Comparison of ENCODE assay signal across 27 cellular contexts in the genomic region with DNA sequence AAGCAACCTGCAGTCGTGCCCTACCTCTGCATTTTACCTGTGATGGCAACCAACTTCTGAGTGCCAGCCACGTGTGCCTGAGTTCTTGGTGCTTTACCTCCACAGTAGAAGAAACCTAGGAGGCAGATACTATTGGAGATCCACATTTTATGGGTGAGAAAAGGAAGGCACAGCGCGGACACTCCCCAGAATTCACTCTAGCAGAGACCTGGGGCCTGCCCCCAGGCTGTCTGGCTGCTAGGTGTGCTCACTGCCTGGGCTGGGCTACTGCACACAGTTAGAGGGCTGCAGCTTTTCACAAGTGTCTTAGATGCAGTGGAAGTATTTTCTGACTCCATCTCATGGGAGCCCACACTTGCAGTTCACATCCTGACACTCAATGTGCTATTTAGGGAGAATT.
"Had no signal": no experiment of that assay in that cellular context is flagged by ENCODE, and none has a peak within 500 bp of the region (broad histone marks: within the 10 kb centered on the region; RNA-seq: fewer than 3 reads in every experiment).

No MANE protein-coding gene starts in this region.

- H3K4me1 Mint-ChIP-seq: activated CD4-positive, alpha-beta T cell treated with anti-CD3 and anti-CD28 coated beads for 36 hours; activated naive CD4-positive, alpha-beta T cell treated with anti-CD3 and anti-CD28 coated beads, Interleukin-2, amount 50 U/mL, for 24 hours; activated naive CD8-positive, alpha-beta T cell treated with anti-CD3 and anti-CD28 coated beads for 36 hours; activated naive CD8-positive, alpha-beta T cell treated with anti-CD3 and anti-CD28 coated beads, Interleukin-2, amount 50 U/mL, for 24 hours; activated T-helper 17 cell treated with anti-CD3 and anti-CD28 coated beads, Interleukin-2, amount 50 U/mL, for 72 hours; T-helper 17 cell had no signal

- H3K9me3 Mint-ChIP-seq: activated naive CD4-positive, alpha-beta T cell treated with anti-CD3 and anti-CD28 coated beads, Interleukin-2, amount 50 U/mL, for 24 hours; activated naive CD8-positive, alpha-beta T cell treated with anti-CD3 and anti-CD28 coated beads for 36 hours had no signal

- H3K27ac ChIP-seq: adrenal gland, body of pancreas, epithelial cell of prostate had no signal

- H3K4me1 ChIP-seq: adrenal gland, body of pancreas had no signal

- H3K9me3 ChIP-seq: adrenal gland, body of pancreas had no signal

- H3K27me3 Mint-ChIP-seq: activated CD4-positive, alpha-beta T cell treated with anti-CD3 and anti-CD28 coated beads for 36 hours; activated CD8-positive, alpha-beta T cell treated with anti-CD3 and anti-CD28 coated beads for 36 hours; activated naive CD4-positive, alpha-beta T cell treated with anti-CD3 and anti-CD28 coated beads, Interleukin-2, amount 50 U/mL, for 24 hours; activated naive CD8-positive, alpha-beta T cell treated with anti-CD3 and anti-CD28 coated beads for 36 hours; activated naive CD8-positive, alpha-beta T cell treated with anti-CD3 and anti-CD28 coated beads, Interleukin-2, amount 50 U/mL, for 24 hours; activated T-helper 17 cell treated with anti-CD3 and anti-CD28 coated beads, Interleukin-2, amount 50 U/mL, for 72 hours; T-helper 17 cell had no signal

- H3K4me3 Mint-ChIP-seq: activated CD4-positive, alpha-beta T cell treated with anti-CD3 and anti-CD28 coated beads for 36 hours; activated CD8-positive, alpha-beta T cell treated with anti-CD3 and anti-CD28 coated beads for 36 hours; activated naive CD4-positive, alpha-beta T cell treated with anti-CD3 and anti-CD28 coated beads, Interleukin-2, amount 50 U/mL, for 24 hours; activated naive CD8-positive, alpha-beta T cell treated with anti-CD3 and anti-CD28 coated beads for 36 hours; activated naive CD8-positive, alpha-beta T cell treated with anti-CD3 and anti-CD28 coated beads, Interleukin-2, amount 50 U/mL, for 24 hours; activated T-cell treated with anti-CD3 and anti-CD28 coated beads, Interleukin-2, amount 50 U/mL, for 4 hours; activated T-helper 17 cell treated with anti-CD3 and anti-CD28 coated beads, Interleukin-2, amount 50 U/mL, for 72 hours; T-helper 17 cell; T-helper 2 cell treated with Interferon-gamma antibody and Interleukin-4, amounts not matched to agents 5 μg/mL and 100 μg/mL, for 36 hours had no signal

- ATAC-seq: activated CD4-positive, alpha-beta T cell treated with anti-CD3 and anti-CD28 coated beads for 36 hours; activated CD8-positive, alpha-beta T cell treated with anti-CD3 and anti-CD28 coated beads for 36 hours; activated naive CD8-positive, alpha-beta T cell treated with anti-CD3 and anti-CD28 coated beads, Interleukin-2, amount 50 U/mL, for 24 hours; activated T-cell treated with anti-CD3 and anti-CD28 coated beads, Interleukin-2, amount 50 U/mL, for 4 hours; activated T-helper 17 cell treated with anti-CD3 and anti-CD28 coated beads, Interleukin-2, amount 50 U/mL, for 72 hours; body of pancreas; T-helper 17 cell had no signal

- H3K27ac Mint-ChIP-seq: activated CD4-positive, alpha-beta T cell treated with anti-CD3 and anti-CD28 coated beads for 36 hours; activated CD8-positive, alpha-beta T cell treated with anti-CD3 and anti-CD28 coated beads for 36 hours; activated naive CD4-positive, alpha-beta T cell treated with anti-CD3 and anti-CD28 coated beads, Interleukin-2, amount 50 U/mL, for 24 hours; activated naive CD8-positive, alpha-beta T cell treated with anti-CD3 and anti-CD28 coated beads for 36 hours; activated naive CD8-positive, alpha-beta T cell treated with anti-CD3 and anti-CD28 coated beads, Interleukin-2, amount 50 U/mL, for 24 hours; activated T-helper 17 cell treated with anti-CD3 and anti-CD28 coated beads, Interleukin-2, amount 50 U/mL, for 72 hours; T-helper 17 cell; T-helper 2 cell treated with Interferon-gamma antibody and Interleukin-4, amounts not matched to agents 5 μg/mL and 100 μg/mL, for 36 hours had no signal

- H3K4me3 ChIP-seq: adrenal gland, body of pancreas had no signal

- DNase-seq: activated CD4-positive, alpha-beta T cell treated with anti-CD3 and anti-CD28 coated beads for 36 hours; activated CD4-positive, alpha-beta T cell treated with anti-CD3 and anti-CD28 coated beads, Interleukin-2, amount 50 U/mL, for 1 hour; activated CD4-positive, alpha-beta T cell treated with anti-CD3 and anti-CD28 coated beads, Interleukin-2, amount 50 U/mL, for 48 hours; activated CD4-positive, CD25-positive, alpha-beta regulatory T cell; activated CD4-positive, CD25-positive, alpha-beta regulatory T cell treated with anti-CD3 and anti-CD28 coated beads, Interleukin-2, amount 50 U/mL, for 72 hours; activated CD8-positive, alpha-beta memory T cell treated with anti-CD3 and anti-CD28 coated beads for 24 hours; activated CD8-positive, alpha-beta T cell treated with anti-CD3 and anti-CD28 coated beads for 36 hours; activated effector memory CD4-positive, alpha-beta T cell treated with Interleukin-2 at 50 U/mL for 16 hours; activated gamma-delta T cell treated with Interleukin-2 at 50 U/mL for 16 hours; activated naive CD4-positive, alpha-beta T cell treated with Interleukin-2 at 50 U/mL for 16 hours; activated naive CD8-positive, alpha-beta T cell treated with anti-CD3 and anti-CD28 coated beads for 36 hours; activated naive CD8-positive, alpha-beta T cell treated with anti-CD3 and anti-CD28 coated beads, Interleukin-2, amount 50 U/mL, for 24 hours; activated T-cell treated with anti-CD3 and anti-CD28 coated beads, Interleukin-2, amount 50 U/mL, for 4 hours; adrenal gland; amygdala; aorta; body of pancreas; cortex of kidney; effector CD8-positive, alpha-beta T cell; foreskin fibroblast; hippocampal formation; T-helper 17 cell; T1000 had no signal

- H3K36me3 ChIP-seq: adrenal gland had no signal

- H3K36me3 Mint-ChIP-seq: activated naive CD4-positive, alpha-beta T cell treated with anti-CD3 and anti-CD28 coated beads, Interleukin-2, amount 50 U/mL, for 24 hours; activated naive CD8-positive, alpha-beta T cell treated with anti-CD3 and anti-CD28 coated beads for 36 hours had no signal

- H3K27me3 ChIP-seq: adrenal gland, body of pancreas had no signal
